Comparison of ENCODE assay signal across 1 cellular context in the genomic region with DNA sequence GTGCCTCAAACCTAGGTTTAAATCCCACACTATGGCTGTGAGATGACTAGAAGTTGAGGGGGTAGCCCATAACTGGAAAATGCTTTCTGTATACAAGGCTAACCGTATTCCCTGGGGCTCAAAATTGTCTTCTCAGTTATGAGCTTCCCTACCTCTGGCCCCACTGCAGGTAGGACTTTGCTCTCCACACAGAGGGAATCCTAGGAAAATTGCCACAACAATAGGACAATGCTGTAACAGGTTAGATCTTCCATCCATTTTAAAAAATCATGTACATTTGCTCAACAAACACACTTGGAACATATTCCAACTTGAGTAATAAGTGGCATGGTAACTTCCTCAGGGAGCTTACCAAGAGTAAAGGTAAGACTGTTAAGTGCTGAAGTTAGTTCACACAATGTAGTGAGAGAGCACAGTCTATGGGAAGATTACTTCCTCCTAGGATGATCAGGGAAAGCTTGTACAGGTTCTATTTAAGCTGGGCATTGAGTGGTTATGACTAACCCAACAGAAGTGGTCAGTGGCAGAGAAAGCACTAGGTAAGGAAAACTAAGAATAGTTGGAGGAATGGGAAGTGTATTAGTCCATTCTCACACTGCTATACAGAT.
TF ChIP-seq lines count a peak whose summit lies in the region.

No MANE protein-coding gene starts in this region.

TF ChIP-seq in HepG2, 621 proteins besides CTCF, POLR2A, EP300 and RAD21 (continued from another document and continues in another):
- TF ChIP-seq, protein P1, sequence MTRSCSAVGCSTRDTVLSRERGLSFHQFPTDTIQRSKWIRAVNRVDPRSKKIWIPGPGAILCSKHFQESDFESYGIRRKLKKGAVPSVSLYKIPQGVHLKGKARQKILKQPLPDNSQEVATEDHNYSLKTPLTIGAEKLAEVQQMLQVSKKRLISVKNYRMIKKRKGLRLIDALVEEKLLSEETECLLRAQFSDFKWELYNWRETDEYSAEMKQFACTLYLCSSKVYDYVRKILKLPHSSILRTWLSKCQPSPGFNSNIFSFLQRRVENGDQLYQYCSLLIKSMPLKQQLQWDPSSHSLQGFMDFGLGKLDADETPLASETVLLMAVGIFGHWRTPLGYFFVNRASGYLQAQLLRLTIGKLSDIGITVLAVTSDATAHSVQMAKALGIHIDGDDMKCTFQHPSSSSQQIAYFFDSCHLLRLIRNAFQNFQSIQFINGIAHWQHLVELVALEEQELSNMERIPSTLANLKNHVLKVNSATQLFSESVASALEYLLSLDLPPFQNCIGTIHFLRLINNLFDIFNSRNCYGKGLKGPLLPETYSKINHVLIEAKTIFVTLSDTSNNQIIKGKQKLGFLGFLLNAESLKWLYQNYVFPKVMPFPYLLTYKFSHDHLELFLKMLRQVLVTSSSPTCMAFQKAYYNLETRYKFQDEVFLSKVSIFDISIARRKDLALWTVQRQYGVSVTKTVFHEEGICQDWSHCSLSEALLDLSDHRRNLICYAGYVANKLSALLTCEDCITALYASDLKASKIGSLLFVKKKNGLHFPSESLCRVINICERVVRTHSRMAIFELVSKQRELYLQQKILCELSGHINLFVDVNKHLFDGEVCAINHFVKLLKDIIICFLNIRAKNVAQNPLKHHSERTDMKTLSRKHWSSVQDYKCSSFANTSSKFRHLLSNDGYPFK (CRISPR knock-in tag; IDR thresholded peaks at IDR 0.05; ENCODE audit: borderline replicate concordance), result no peak
- TF ChIP-seq, protein P2, sequence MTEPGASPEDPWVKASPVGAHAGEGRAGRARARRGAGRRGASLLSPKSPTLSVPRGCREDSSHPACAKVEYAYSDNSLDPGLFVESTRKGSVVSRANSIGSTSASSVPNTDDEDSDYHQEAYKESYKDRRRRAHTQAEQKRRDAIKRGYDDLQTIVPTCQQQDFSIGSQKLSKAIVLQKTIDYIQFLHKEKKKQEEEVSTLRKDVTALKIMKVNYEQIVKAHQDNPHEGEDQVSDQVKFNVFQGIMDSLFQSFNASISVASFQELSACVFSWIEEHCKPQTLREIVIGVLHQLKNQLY (CRISPR knock-in tag; IDR thresholded peaks at IDR 0.05), result no peak
- TF ChIP-seq ZNF224 (CRISPR knock-in tag; IDR thresholded peaks at IDR 0.05) (no peak), ZSCAN30 (CRISPR knock-in tag; IDR thresholded peaks at IDR 0.05) (no peak), ZNF296 (CRISPR knock-in tag; conservative IDR thresholded peaks at IDR 0.05) (no peak), CREB1 (IDR thresholded peaks at IDR 0.05) (no peak), CREB1 (CRISPR knock-in tag; IDR thresholded peaks at IDR 0.05) (0 out of 2 replicates have a peak, but pooled peaks have one; percentile 32), ZNF672 (CRISPR knock-in tag; IDR thresholded peaks at IDR 0.05) (no peak), SOX13 (IDR thresholded peaks at IDR 0.05) (peak; percentile 87), SOX13 (CRISPR knock-in tag; conservative IDR thresholded peaks at IDR 0.05 in 1 of 2, IDR thresholded peaks at IDR 0.05 in 1 of 2) (peak in 1 of 2 experiments; percentile 93; a peak in 2 of 4 replicates), ZBTB3 (CRISPR knock-in tag; IDR thresholded peaks at IDR 0.05; ENCODE audit: borderline replicate concordance, low read depth) (no peak), ZNF713 (CRISPR knock-in tag; IDR thresholded peaks at IDR 0.05) (0 out of 2 replicates have a peak, but pooled peaks have one; percentile 56), ZNF841 (CRISPR knock-in tag; IDR thresholded peaks at IDR 0.05; ENCODE audit: borderline replicate concordance) (no peak), MAFK (conservative IDR thresholded peaks at IDR 0.05 in 1 of 2, IDR thresholded peaks at IDR 0.05 in 1 of 2; ENCODE audit: low read length in 2 of 2) (no peak), NFIC (IDR thresholded peaks at IDR 0.05; ENCODE audit: low read length) (no peak), RBAK (CRISPR knock-in tag; IDR thresholded peaks at IDR 0.05) (no peak), IKZF1 (IDR thresholded peaks at IDR 0.05) (no peak), ZNF337 (CRISPR knock-in tag; IDR thresholded peaks at IDR 0.05; ENCODE audit: borderline replicate concordance, low read depth) (no peak), ZNF746 (CRISPR knock-in tag; IDR thresholded peaks at IDR 0.05) (no peak), MEF2D (CRISPR knock-in tag; IDR thresholded peaks at IDR 0.05) (0 out of 2 replicates have a peak, but pooled peaks have one; percentile 32), CEBPG (CRISPR knock-in tag; IDR thresholded peaks at IDR 0.05) (no peak; the same call in 1 of the 2 replicates), MTA3 (CRISPR knock-in tag; IDR thresholded peaks at IDR 0.05) (no peak), ZNF225 (CRISPR knock-in tag; IDR thresholded peaks at IDR 0.05) (no peak), ZNF543 (CRISPR knock-in tag; IDR thresholded peaks at IDR 0.05) (no peak), ERF (CRISPR knock-in tag; IDR thresholded peaks at IDR 0.05) (no peak)
- TF ChIP-seq, protein P3, sequence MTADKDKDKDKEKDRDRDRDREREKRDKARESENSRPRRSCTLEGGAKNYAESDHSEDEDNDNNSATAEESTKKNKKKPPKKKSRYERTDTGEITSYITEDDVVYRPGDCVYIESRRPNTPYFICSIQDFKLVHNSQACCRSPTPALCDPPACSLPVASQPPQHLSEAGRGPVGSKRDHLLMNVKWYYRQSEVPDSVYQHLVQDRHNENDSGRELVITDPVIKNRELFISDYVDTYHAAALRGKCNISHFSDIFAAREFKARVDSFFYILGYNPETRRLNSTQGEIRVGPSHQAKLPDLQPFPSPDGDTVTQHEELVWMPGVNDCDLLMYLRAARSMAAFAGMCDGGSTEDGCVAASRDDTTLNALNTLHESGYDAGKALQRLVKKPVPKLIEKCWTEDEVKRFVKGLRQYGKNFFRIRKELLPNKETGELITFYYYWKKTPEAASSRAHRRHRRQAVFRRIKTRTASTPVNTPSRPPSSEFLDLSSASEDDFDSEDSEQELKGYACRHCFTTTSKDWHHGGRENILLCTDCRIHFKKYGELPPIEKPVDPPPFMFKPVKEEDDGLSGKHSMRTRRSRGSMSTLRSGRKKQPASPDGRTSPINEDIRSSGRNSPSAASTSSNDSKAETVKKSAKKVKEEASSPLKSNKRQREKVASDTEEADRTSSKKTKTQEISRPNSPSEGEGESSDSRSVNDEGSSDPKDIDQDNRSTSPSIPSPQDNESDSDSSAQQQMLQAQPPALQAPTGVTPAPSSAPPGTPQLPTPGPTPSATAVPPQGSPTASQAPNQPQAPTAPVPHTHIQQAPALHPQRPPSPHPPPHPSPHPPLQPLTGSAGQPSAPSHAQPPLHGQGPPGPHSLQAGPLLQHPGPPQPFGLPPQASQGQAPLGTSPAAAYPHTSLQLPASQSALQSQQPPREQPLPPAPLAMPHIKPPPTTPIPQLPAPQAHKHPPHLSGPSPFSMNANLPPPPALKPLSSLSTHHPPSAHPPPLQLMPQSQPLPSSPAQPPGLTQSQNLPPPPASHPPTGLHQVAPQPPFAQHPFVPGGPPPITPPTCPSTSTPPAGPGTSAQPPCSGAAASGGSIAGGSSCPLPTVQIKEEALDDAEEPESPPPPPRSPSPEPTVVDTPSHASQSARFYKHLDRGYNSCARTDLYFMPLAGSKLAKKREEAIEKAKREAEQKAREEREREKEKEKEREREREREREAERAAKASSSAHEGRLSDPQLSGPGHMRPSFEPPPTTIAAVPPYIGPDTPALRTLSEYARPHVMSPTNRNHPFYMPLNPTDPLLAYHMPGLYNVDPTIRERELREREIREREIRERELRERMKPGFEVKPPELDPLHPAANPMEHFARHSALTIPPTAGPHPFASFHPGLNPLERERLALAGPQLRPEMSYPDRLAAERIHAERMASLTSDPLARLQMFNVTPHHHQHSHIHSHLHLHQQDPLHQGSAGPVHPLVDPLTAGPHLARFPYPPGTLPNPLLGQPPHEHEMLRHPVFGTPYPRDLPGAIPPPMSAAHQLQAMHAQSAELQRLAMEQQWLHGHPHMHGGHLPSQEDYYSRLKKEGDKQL (CRISPR knock-in tag; IDR thresholded peaks at IDR 0.05; ENCODE audit: low read depth), result no peak
- TF ChIP-seq, protein P4, sequence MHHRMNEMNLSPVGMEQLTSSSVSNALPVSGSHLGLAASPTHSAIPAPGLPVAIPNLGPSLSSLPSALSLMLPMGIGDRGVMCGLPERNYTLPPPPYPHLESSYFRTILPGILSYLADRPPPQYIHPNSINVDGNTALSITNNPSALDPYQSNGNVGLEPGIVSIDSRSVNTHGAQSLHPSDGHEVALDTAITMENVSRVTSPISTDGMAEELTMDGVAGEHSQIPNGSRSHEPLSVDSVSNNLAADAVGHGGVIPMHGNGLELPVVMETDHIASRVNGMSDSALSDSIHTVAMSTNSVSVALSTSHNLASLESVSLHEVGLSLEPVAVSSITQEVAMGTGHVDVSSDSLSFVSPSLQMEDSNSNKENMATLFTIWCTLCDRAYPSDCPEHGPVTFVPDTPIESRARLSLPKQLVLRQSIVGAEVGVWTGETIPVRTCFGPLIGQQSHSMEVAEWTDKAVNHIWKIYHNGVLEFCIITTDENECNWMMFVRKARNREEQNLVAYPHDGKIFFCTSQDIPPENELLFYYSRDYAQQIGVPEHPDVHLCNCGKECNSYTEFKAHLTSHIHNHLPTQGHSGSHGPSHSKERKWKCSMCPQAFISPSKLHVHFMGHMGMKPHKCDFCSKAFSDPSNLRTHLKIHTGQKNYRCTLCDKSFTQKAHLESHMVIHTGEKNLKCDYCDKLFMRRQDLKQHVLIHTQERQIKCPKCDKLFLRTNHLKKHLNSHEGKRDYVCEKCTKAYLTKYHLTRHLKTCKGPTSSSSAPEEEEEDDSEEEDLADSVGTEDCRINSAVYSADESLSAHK (CRISPR knock-in tag; IDR thresholded peaks at IDR 0.05; ENCODE audit: borderline replicate concordance), result no peak
- TF ChIP-seq, protein P5, sequence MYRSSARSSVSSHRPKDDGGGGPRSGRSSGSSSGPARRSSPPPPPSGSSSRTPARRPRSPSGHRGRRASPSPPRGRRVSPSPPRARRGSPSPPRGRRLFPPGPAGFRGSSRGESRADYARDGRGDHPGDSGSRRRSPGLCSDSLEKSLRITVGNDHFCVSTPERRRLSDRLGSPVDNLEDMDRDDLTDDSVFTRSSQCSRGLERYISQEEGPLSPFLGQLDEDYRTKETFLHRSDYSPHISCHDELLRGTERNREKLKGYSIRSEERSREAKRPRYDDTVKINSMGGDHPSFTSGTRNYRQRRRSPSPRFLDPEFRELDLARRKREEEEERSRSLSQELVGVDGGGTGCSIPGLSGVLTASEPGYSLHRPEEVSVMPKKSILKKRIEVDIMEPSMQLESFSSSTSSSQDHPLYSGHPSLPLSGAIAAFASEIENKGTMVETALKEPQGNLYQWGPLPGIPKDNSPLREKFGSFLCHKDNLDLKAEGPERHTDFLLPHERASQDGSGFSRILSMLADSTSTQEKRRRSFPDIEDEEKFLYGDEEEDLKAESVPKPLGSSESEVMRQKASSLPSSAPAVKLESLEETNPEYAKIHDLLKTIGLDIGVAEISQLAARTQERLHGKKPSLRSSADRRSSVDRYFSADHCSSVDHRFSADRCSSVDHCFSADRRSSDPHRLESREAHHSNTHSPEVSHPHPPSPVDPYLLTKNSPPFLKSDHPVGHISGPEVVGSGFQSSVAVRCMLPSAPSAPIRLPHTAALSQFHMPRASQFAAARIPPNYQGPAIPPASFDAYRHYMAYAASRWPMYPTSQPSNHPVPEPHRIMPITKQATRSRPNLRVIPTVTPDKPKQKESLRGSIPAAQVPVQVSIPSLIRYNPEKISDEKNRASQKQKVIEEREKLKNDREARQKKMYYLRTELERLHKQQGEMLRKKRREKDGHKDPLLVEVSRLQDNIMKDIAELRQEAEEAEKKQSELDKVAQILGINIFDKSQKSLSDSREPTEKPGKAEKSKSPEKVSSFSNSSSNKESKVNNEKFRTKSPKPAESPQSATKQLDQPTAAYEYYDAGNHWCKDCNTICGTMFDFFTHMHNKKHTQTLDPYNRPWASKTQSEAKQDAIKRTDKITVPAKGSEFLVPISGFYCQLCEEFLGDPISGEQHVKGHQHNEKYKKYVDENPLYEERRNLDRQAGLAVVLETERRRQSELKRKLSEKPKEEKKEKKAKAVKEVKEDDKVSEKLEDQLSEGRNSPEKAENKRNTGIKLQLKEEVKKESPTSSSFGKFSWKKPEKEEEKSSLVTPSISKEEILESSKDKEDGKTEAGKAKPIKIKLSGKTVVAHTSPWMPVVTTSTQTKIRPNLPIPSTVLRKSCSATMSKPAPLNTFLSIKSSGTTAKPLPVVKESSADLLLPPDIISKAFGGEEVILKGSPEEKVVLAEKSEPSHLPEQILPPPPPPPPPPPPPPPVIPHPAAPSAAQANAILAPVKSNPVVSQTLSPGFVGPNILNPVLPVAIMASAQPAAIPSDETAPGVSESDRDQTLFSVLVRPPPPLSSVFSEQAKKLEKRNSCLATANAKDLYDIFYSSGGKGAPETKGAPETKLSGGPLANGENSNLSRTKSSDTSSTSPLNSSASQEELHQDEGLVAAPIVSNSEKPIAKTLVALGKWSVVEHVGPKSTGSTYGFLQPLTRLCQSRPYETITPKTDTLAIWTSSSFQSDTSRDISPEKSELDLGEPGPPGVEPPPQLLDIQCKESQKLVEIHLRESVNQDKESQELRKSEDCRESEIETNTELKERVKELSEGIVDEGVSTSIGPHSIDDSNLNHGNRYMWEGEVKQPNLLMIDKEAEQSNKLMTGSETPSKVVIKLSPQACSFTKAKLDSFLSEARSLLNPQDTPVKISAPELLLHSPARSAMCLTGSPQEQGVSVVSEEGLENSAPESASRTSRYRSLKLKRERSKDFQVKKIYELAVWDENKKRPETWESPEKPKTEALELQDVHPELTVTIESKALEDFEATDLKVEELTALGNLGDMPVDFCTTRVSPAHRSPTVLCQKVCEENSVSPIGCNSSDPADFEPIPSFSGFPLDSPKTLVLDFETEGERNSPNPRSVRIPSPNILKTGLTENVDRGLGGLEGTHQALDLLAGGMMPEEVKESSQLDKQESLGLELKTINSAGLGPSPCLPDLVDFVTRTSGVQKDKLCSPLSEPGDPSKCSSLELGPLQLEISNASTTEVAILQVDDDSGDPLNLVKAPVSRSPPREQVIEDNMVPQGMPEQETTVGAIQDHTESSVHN (CRISPR knock-in tag; IDR thresholded peaks at IDR 0.05), result no peak
- TF ChIP-seq, protein P6, sequence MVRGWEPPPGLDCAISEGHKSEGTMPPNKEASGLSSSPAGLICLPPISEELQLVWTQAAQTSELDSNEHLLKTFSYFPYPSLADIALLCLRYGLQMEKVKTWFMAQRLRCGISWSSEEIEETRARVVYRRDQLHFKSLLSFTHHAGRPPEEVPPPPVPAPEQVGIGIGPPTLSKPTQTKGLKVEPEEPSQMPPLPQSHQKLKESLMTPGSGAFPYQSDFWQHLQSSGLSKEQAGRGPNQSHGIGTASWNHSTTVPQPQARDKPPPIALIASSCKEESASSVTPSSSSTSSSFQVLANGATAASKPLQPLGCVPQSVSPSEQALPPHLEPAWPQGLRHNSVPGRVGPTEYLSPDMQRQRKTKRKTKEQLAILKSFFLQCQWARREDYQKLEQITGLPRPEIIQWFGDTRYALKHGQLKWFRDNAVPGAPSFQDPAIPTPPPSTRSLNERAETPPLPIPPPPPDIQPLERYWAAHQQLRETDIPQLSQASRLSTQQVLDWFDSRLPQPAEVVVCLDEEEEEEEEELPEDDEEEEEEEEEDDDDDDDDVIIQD (CRISPR knock-in tag; IDR thresholded peaks at IDR 0.05; ENCODE audit: low read depth), result peak; percentile 31; the same call in 1 of the 2 replicates
